Comparison of ENCODE assay signal across 8 cellular contexts in the genomic region with DNA sequence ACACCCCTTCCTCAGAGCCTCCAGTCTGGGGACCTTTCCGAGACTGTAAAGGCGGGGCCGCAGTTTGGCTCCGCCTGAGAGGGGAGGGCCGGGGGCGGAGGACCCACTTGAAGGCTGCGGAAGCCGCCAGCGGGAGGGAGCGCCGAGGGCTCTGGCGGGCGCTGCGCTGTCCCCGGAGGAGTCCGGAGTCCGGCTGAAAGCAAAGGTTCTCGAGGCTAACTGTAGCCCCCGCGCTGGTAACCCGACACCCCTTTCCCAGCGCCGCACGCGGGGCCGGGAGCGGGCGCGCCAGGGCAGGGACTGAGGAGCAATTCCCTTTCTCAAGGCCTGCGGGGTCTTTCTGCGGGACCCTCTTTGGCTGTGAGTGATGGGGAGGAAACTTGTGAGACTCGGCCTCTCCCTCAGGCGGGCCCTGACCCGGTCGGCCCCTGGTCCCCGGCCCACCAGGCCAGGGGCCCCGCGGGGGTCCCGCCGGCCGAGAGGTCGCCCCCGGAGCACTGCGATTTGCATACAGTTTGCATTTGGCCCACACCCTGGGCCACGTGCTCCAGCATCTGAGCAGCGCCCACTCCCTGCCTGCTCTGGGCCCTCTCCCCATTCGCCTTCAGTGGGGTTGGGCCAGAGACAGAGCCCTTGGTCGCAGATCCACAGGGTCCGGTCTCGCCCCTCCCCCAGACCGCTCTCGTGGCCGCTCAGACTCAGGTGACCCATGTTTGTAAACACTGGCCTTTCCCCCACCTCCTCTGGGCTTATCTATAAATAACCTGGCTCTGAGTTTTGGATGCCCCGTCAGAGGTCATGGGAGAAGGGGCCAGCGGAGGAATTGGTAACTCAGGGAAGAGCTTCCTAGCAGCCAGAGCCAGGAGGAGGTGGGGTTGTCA. TPM values are rescaled to one million over a fixed set of nuclear protein-coding genes. Genes with fewer than 3 reads are reported as not detected.
DNase-seq lines count a peak whose midpoint lies in the region; ATAC-seq and TF ChIP-seq lines count a peak whose summit lies in the region.

No MANE protein-coding gene starts in this region.

- ATAC-seq in left ventricle myocardium superior (peak; percentile 92), psoas muscle (peak; percentile 71 to 80 (median 76))

- H3K36me3 ChIP-seq in adrenal gland (replicated peaks in 1 of 2), result no peaks in the 10 kb centered on the region
- no peaks in the 10 kb centered on the region for H3K36me3 ChIP-seq in psoas muscle (ENCODE audit: insufficient read depth in 1 of 2, low read depth in 1 of 2)

- H3K9me3 ChIP-seq in adrenal gland (replicated peaks in 1 of 3), result no peaks in the 10 kb centered on the region
- no peaks in the 10 kb centered on the region for H3K9me3 ChIP-seq in psoas muscle

- H3K27me3 Mint-ChIP-seq in Calu3 (ENCODE audit: unreplicated experiment), result peaks cover 59% of the 10 kb centered on the region
- H3K27me3 Mint-ChIP-seq in IgD-negative memory B cell, result peaks cover 32% of the 10 kb centered on the region
- peaks cover 46% of the 10 kb centered on the region for H3K27me3 Mint-ChIP-seq in T-helper 1 cell treated with Interleukin-12 subunit alpha and Interleukin-12 subunit beta and Interleukin-4 antibody, amounts not matched to agents 30 μg/mL and 1 μg/mL, for 36 hours (ENCODE audit: low read depth)

- H3K27ac ChIP-seq in adrenal gland (peak overlapping the region in 1 of 5 donors; percentile 46), psoas muscle (peak overlapping the region; percentile 99)

- peak overlapping the region in 2 of 4 donors; percentile 34 to 59 for H3K4me3 ChIP-seq in adrenal gland
- peak overlapping the region; percentile 78 for H3K4me3 ChIP-seq in psoas muscle

- intact Hi-C loops in Calu3 (cut with micrococcal nuclease; ENCODE audit: unreplicated experiment) (no loop called here), adrenal gland (cut with DNase I) (no loop called here), left ventricle myocardium superior (cut with micrococcal nuclease) (no loop called here), psoas muscle (cut with DNase I) (loop anchor here (2.0 to 5.0 kb wide), 2 partner anchors 28 to 600 kb away; no protein-coding TSS in a partner anchor)

- H3K36me3 Mint-ChIP-seq in Calu3 (ENCODE audit: insufficient read depth, unreplicated experiment), result peaks cover 11% of the 10 kb centered on the region
- peaks cover 2% of the 10 kb centered on the region for H3K36me3 Mint-ChIP-seq in IgD-negative memory B cell
- no peaks in the 10 kb centered on the region for H3K36me3 Mint-ChIP-seq in T-helper 1 cell treated with Interleukin-12 subunit alpha and Interleukin-12 subunit beta and Interleukin-4 antibody, amounts not matched to agents 30 μg/mL and 1 μg/mL, for 36 hours (ENCODE audit: low read depth)

- whole genome bisulfite sequencing in adrenal gland, 4 donors, result 0 to 2% (median 1%) methylated on average over 17 to 55 of the region's 55 CpGs
- 0 to 1% (median 1%) methylated on average over 41 to 55 of the region's 55 CpGs for WGBS in psoas muscle, 3 donors

- TF ChIP-seq POLR2A in adrenal gland (IDR thresholded peaks at IDR 0.05), result peak in 1 of 2 donors; percentile 32

- H3K27ac Mint-ChIP-seq in Calu3 (ENCODE audit: unreplicated experiment) (no peak overlapping the region), IgD-negative memory B cell (no peak overlapping the region)
- no peak overlapping the region for H3K27ac Mint-ChIP-seq in T-helper 1 cell treated with Interleukin-12 subunit alpha and Interleukin-12 subunit beta and Interleukin-4 antibody, amounts not matched to agents 30 μg/mL and 1 μg/mL, for 36 hours

- DNase-seq in Calu3 (peak; percentile 80), adrenal gland (peak; percentile 70 to 86 (median 80)), left ventricle myocardium superior (peak; percentile 93), psoas muscle (peak; percentile 86 to 93), ureter (ENCODE audit: low spot score) (peak; percentile 56), UCSD-AML1 (lab: John Stamatoyannopoulos, UW; ENCODE audit: unreplicated experiment) (no peak)

- peaks cover 14% of the 10 kb centered on the region for H3K4me1 Mint-ChIP-seq in Calu3 (ENCODE audit: low read depth, unreplicated experiment)
- peaks cover 0 to 3% (median 3%) of the 10 kb centered on the region in 3 donors for H3K4me1 Mint-ChIP-seq in IgD-negative memory B cell
- peaks cover 3% of the 10 kb centered on the region for H3K4me1 Mint-ChIP-seq in T-helper 1 cell treated with Interleukin-12 subunit alpha and Interleukin-12 subunit beta and Interleukin-4 antibody, amounts not matched to agents 30 μg/mL and 1 μg/mL, for 36 hours (ENCODE audit: low read depth)

- H3K4me3 Mint-ChIP-seq in Calu3 (ENCODE audit: low read depth, unreplicated experiment) (peak overlapping the region; percentile 68), IgD-negative memory B cell (peak overlapping the region in 3 of 4 donors; percentile 65 to 77 (median 75))
- peak overlapping the region; percentile 58 for H3K4me3 Mint-ChIP-seq in T-helper 1 cell treated with Interleukin-12 subunit alpha and Interleukin-12 subunit beta and Interleukin-4 antibody, amounts not matched to agents 30 μg/mL and 1 μg/mL, for 36 hours

- no peaks in the 10 kb centered on the region for H3K27me3 ChIP-seq in adrenal gland
- H3K27me3 ChIP-seq in psoas muscle (ENCODE audit: insufficient read depth in 3 of 3, low read length in 2 of 3), result no peaks in the 10 kb centered on the region

- no peak for TF ChIP-seq CTCF in Calu3 (IDR thresholded peaks at IDR 0.05; ENCODE audit: unreplicated experiment)
- TF ChIP-seq CTCF in adrenal gland (IDR thresholded peaks at IDR 0.05), result no peak
- no peak for TF ChIP-seq CTCF in psoas muscle (IDR thresholded peaks at IDR 0.05)

- no TSS peak for BruUV-seq in Calu3 (replicated peaks; lab: Mats Ljungman, UMichigan)

- H3K9me3 Mint-ChIP-seq in Calu3 (ENCODE audit: low read depth, unreplicated experiment) (no peaks in the 10 kb centered on the region), IgD-negative memory B cell (peaks cover 0 to 7% (median 2%) of the 10 kb centered on the region in 3 donors)
- no peaks in the 10 kb centered on the region for H3K9me3 Mint-ChIP-seq in T-helper 1 cell treated with Interleukin-12 subunit alpha and Interleukin-12 subunit beta and Interleukin-4 antibody, amounts not matched to agents 30 μg/mL and 1 μg/mL, for 36 hours

- peaks cover 11 to 14% of the 10 kb centered on the region in 2 donors for H3K4me1 ChIP-seq in adrenal gland (replicated peaks in 1 of 2)
- peaks cover 37% of the 10 kb centered on the region for H3K4me1 ChIP-seq in psoas muscle

- CTCF ChIA-PET in Calu3 (lab: Charles Lee), result interaction anchor here (1.1 kb wide), 1 partner anchor 11 kb away, joined by 3 read pairs; no protein-coding TSS in a partner anchor

RNA-seq across cellular contexts. Expression of a gene that starts 0.5 kb away (rescaled TPM):
- total RNA-seq in Calu3 (2022) (not detected in 2 replicates), adrenal gland (under 1 TPM in 4 of 8 donors, not detected in 4; 0.28 to 0.50 (median 0.38) TPM), left ventricle myocardium superior (4.6 TPM), psoas muscle (1 to 10 TPM; 1.4 to 4.4 (median 2.8) TPM), ureter (not detected)
- polyA plus RNA-seq in IgD-negative memory B cell (not detected), adrenal gland (under 1 TPM in 2 of 3 donors, not detected in 1; 0.13 to 0.15 TPM), psoas muscle (1 to 10 TPM in 1 of 3 donors, under 1 TPM in 2; 0.65 to 2.4 (median 0.99) TPM)

RNA-seq across cellular contexts. Expression of a gene that starts 2.6 kb away (rescaled TPM):
- total RNA-seq in Calu3 (2022) (not detected in 2 replicates), adrenal gland (1 to 10 TPM in 1 of 8 donors, under 1 TPM in 3, not detected in 4; 0.46 to 5.2 (median 0.53) TPM), left ventricle myocardium superior (0.52 TPM), psoas muscle (10 to 100 TPM; 14.5 to 33.0 (median 24.9) TPM), ureter (not detected)
- polyA plus RNA-seq in IgD-negative memory B cell (not detected), adrenal gland (not detected), psoas muscle (1 to 10 TPM in 1 of 3 donors, under 1 TPM in 2; 0.26 to 2.9 (median 0.62) TPM)

RNA-seq across cellular contexts. Expression of a gene that starts 28.9 kb away (rescaled TPM):
- total RNA-seq in Calu3 (2022) (6.5 and 6.9 TPM in 2 replicates), adrenal gland (1 to 10 TPM in 1 of 8 donors, under 1 TPM in 5, not detected in 2; 0.46 to 1.0 (median 0.76) TPM), left ventricle myocardium superior (0.89 TPM), psoas muscle (1 to 10 TPM in 1 of 4 donors, under 1 TPM in 3; 0.36 to 1.4 (median 0.63) TPM), ureter (2.4 TPM)
- polyA plus RNA-seq in IgD-negative memory B cell (0.21 TPM), adrenal gland (1 to 10 TPM in 2 of 3 donors, under 1 TPM in 1; 0.13 to 3.0 (median 2.2) TPM), psoas muscle (under 1 TPM; 0.13 to 0.65 (median 0.40) TPM)

Comparison
In these comparisons a context has a peak if more than half of its experiments do, and no peak if none do; other contexts are left out.
1. intact Hi-C loops: an anchor here in psoas muscle (2.0 to 5.0 kb wide); none called in Calu3, adrenal gland and left ventricle myocardium superior.